ENCODE assay signal across 1 cellular context in genomic region chr5:150763023-150763793, GRCh38.
TF ChIP-seq lines count a peak whose summit lies in the region.

No MANE protein-coding gene starts in this region.

TF ChIP-seq in K562, 482 proteins besides CTCF, POLR2A, EP300 and RAD21 (continued from another document):
- TF ChIP-seq, protein P1, sequence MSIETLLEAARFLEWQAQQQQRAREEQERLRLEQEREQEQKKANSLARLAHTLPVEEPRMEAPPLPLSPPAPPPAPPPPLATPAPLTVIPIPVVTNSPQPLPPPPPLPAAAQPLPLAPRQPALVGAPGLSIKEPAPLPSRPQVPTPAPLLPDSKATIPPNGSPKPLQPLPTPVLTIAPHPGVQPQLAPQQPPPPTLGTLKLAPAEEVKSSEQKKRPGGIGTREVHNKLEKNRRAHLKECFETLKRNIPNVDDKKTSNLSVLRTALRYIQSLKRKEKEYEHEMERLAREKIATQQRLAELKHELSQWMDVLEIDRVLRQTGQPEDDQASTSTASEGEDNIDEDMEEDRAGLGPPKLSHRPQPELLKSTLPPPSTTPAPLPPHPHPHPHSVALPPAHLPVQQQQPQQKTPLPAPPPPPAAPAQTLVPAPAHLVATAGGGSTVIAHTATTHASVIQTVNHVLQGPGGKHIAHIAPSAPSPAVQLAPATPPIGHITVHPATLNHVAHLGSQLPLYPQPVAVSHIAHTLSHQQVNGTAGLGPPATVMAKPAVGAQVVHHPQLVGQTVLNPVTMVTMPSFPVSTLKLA (conservative IDR thresholded peaks at IDR 0.05) = 0 out of 4 replicates have a peak, but pooled peaks of 1 of the 2 experiments have one; percentile 18
- TF ChIP-seq ZNF12 (CRISPR knock-in tag; IDR thresholded peaks at IDR 0.05) = no peak
- peak; percentile 54 for TF ChIP-seq PRDM10 (IDR thresholded peaks at IDR 0.05; ENCODE audit: partially characterized antibody)
- no peak; the same call in 1 of the 2 replicates for TF ChIP-seq ZNF197 (CRISPR knock-in tag; IDR thresholded peaks at IDR 0.05; ENCODE audit: low read depth)
- TF ChIP-seq NCOA4 (IDR thresholded peaks at IDR 0.05; ENCODE audit: partially characterized antibody) = no peak
- TF ChIP-seq HNRNPLL (IDR thresholded peaks at IDR 0.05; ENCODE audit: low read depth, low read length, poor library complexity, severe bottlenecking) = peak; percentile 50
- TF ChIP-seq ZNF785 (CRISPR knock-in tag; IDR thresholded peaks at IDR 0.05) = no peak
- TF ChIP-seq POU5F1 (IDR thresholded peaks at IDR 0.05; ENCODE audit: borderline replicate concordance, low read depth, low read length, partially characterized antibody) = no peak
- TF ChIP-seq GTF2F1 (IDR thresholded peaks at IDR 0.05; ENCODE audit: low read depth, low read length) = no peak
